1 cellular context compared by ENCODE assay signal in the genomic region with DNA sequence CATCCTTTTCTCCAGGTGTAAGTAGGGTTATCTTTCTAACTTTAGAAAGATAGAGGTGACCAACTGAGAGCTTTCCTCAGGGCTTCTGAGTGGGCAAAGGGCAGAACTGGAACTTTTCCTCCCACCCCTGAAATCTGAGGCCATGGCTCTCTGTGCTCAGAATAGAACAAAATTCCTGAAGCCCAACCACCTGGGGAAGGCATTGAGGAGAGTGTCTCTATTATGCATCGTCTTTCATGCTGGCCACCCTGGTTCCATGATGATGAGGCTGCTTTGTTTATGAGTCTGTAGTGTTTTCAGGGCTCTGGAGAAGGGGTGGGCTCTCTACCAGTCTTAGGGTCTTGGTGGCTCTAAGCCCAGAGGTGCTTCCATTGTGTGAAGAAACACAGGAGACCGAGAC.
TF ChIP-seq lines count a peak whose summit lies in the region.

No MANE protein-coding gene starts in this region.

TF ChIP-seq in GM12878, 131 proteins besides CTCF, POLR2A, EP300 and RAD21:
- TF ChIP-seq CBX5 (IDR thresholded peaks at IDR 0.05; ENCODE audit: low read depth): no peak
- TF ChIP-seq, protein P1, sequence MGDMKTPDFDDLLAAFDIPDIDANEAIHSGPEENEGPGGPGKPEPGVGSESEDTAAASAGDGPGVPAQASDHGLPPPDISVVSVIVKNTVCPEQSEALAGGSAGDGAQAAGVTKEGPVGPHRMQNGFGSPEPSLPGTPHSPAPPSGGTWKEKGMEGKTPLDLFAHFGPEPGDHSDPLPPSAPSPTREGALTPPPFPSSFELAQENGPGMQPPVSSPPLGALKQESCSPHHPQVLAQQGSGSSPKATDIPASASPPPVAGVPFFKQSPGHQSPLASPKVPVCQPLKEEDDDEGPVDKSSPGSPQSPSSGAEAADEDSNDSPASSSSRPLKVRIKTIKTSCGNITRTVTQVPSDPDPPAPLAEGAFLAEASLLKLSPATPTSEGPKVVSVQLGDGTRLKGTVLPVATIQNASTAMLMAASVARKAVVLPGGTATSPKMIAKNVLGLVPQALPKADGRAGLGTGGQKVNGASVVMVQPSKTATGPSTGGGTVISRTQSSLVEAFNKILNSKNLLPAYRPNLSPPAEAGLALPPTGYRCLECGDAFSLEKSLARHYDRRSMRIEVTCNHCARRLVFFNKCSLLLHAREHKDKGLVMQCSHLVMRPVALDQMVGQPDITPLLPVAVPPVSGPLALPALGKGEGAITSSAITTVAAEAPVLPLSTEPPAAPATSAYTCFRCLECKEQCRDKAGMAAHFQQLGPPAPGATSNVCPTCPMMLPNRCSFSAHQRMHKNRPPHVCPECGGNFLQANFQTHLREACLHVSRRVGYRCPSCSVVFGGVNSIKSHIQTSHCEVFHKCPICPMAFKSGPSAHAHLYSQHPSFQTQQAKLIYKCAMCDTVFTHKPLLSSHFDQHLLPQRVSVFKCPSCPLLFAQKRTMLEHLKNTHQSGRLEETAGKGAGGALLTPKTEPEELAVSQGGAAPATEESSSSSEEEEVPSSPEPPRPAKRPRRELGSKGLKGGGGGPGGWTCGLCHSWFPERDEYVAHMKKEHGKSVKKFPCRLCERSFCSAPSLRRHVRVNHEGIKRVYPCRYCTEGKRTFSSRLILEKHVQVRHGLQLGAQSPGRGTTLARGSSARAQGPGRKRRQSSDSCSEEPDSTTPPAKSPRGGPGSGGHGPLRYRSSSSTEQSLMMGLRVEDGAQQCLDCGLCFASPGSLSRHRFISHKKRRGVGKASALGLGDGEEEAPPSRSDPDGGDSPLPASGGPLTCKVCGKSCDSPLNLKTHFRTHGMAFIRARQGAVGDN (IDR thresholded peaks at IDR 0.05): 0 out of 2 replicates have a peak, but pooled peaks have one; percentile 13
